ENCODE assay signal across 8 cellular contexts in the genomic region with DNA sequence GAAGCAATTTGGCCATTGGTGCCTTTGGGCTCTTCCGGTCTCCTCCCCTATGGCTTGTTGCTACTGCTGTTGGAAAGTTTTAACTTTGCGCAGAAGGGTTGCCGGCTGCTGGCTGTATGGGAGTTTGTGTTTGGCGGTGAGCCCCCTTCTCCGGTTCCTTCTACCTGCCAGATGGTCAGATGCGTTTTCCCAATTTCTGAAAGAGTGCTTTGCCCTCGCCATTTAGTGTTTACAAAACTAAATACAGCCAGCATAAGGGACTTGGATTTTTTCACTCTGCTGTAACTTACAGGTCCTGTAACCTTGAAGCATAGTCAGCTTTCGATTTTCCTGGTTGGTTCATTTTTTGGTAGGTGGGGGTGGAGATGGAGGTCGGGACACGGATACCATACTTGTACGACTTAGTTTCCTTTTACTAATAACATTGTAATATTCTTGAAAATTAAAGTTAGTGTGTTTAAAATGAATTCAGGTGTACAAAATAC. TPM values are rescaled to one million over a fixed set of nuclear protein-coding genes. Genes with fewer than 3 reads are reported as not detected.
A peak's percentile ranks its signal among the peaks of the same experiment; 100 is the strongest.
DNase-seq lines count a peak whose midpoint lies in the region; ATAC-seq and TF ChIP-seq lines count a peak whose summit lies in the region.

No MANE protein-coding gene starts in this region.

- H2BK15ac ChIP-seq in neuronal stem cell (ENCODE audit: low read length): no peak overlapping the region

- DNase-seq in COLO829 (ENCODE audit: low spot score) (peak; percentile 88), T-cell (no peak), fibroblast of lung (ENCODE audit: low read depth in 2 of 2) (peak; percentile 94), neuronal stem cell (ENCODE audit: low spot score) (no peak), NCI-H510A (lab: John Stamatoyannopoulos, UW) (no peak), midbrain (lab: John Stamatoyannopoulos, UW) (no peak)

- POLR2A ChIA-PET in T-cell (lab: Charles Lee): interaction anchor here in 1 of 2 donors (1.5 to 5.5 kb wide), 2 partner anchors 18 to 44 kb away, joined by 6 to 75 read pairs; a partner anchor contains a TSS

- H3K4me1 ChIP-seq in fibroblast of lung (ENCODE audit: control insufficient read depth, extremely low read depth, insufficient read depth, low read length) (peaks cover 3% of the 10 kb centered on the region), neuronal stem cell (ENCODE audit: control insufficient read depth in 2 of 2, insufficient read depth in 1 of 2, low read depth in 1 of 2, low read length in 2 of 2) (peaks cover 2 to 4% of the 10 kb centered on the region in 2 donors)

- H3K4me1 Mint-ChIP-seq in T-cell: peaks cover 55 to 60% (median 57%) of the 10 kb centered on the region in 3 donors

- H4K8ac ChIP-seq in neuronal stem cell (ENCODE audit: low read depth, low read length): no peak overlapping the region

- no peaks in the 10 kb centered on the region for H3K27me3 Mint-ChIP-seq in T-cell

- H2AFZ ChIP-seq in fibroblast of lung (ENCODE audit: low read length) (no peak overlapping the region), neuronal stem cell (ENCODE audit: low read length) (peak overlapping the region; percentile 74)

- H3K27ac Mint-ChIP-seq in T-cell: peak overlapping the region; percentile 99 to 100

- H2BK120ac ChIP-seq in neuronal stem cell (ENCODE audit: low read depth, low read length): no peak overlapping the region

- no peak overlapping the region for H3K4ac ChIP-seq in neuronal stem cell (ENCODE audit: low read length)

- H3K14ac ChIP-seq in neuronal stem cell (ENCODE audit: low read length): no peak overlapping the region

- no peak overlapping the region for H4K91ac ChIP-seq in neuronal stem cell (ENCODE audit: low read depth, low read length, poor library complexity)

- H3K36me3 ChIP-seq in fibroblast of lung (ENCODE audit: control insufficient read depth, insufficient read depth, low read length): no peaks in the 10 kb centered on the region
- no peaks in the 10 kb centered on the region for H3K36me3 ChIP-seq in neuronal stem cell (replicated peaks in 1 of 2; ENCODE audit: control insufficient read depth in 2 of 2, insufficient read depth in 2 of 2, low read length in 2 of 2)

- H3K27ac ChIP-seq in fibroblast of lung (ENCODE audit: insufficient read depth, low read length): peak overlapping the region; percentile 99
- H3K27ac ChIP-seq in neuronal stem cell (replicated peaks; ENCODE audit: low read length): peak overlapping the region; percentile 83

- H3K27me3 ChIP-seq in fibroblast of lung (ENCODE audit: control insufficient read depth, insufficient read depth, low read length): no peaks in the 10 kb centered on the region
- no peaks in the 10 kb centered on the region for H3K27me3 ChIP-seq in neuronal stem cell (ENCODE audit: control insufficient read depth in 3 of 3, insufficient read depth in 3 of 3, low read depth in 1 of 3, low read length in 3 of 3)

- H3K9me3 Mint-ChIP-seq in T-cell: no peaks in the 10 kb centered on the region

- H3K4me3 ChIP-seq in fibroblast of lung (replicated peaks in 1 of 4; ENCODE audit: control extremely low read depth in 1 of 4, insufficient read depth in 1 of 4, low read depth in 3 of 4, low read length in 4 of 4): peak overlapping the region; percentile 75 to 97 (median 90)
- peak overlapping the region; percentile 54 to 94 for H3K4me3 ChIP-seq in neuronal stem cell (ENCODE audit: low read length in 2 of 2)

- H3K9me3 ChIP-seq in fibroblast of lung (ENCODE audit: control insufficient read depth, insufficient read depth, low read depth, low read length) (no peaks in the 10 kb centered on the region), neuronal stem cell (replicated peaks in 1 of 2; ENCODE audit: control insufficient read depth in 2 of 2, insufficient read depth in 1 of 2, low read depth in 1 of 2, low read length in 2 of 2) (no peaks in the 10 kb centered on the region)

- CTCF ChIA-PET in T-cell (lab: Charles Lee): interaction anchor here in 1 of 2 donors (0.6 kb wide), 1 partner anchor 11 kb away, joined by 3 read pairs; no protein-coding TSS in a partner anchor

- H3K79me2 ChIP-seq in fibroblast of lung (ENCODE audit: control insufficient read depth, insufficient read depth, low read length): peaks cover 46% of the 10 kb centered on the region

- no peaks in the 10 kb centered on the region for H3K79me1 ChIP-seq in neuronal stem cell (ENCODE audit: low read depth, low read length)

- no peak overlapping the region for H2AK5ac ChIP-seq in neuronal stem cell (ENCODE audit: low read depth, low read length)

- H3K9ac ChIP-seq in fibroblast of lung (ENCODE audit: insufficient read depth, low read length): peak overlapping the region; percentile 100
- H3K9ac ChIP-seq in neuronal stem cell (ENCODE audit: low read depth, low read length, poor library complexity): peak overlapping the region; percentile 91

- TF ChIP-seq CTCF in fibroblast of lung (conservative IDR thresholded peaks at IDR 0.05 in 1 of 2, IDR thresholded peaks at IDR 0.05 in 1 of 2; ENCODE audit: low read depth in 1 of 2, low read length in 2 of 2): no peak

- peak overlapping the region; percentile 74 for H3K4me2 ChIP-seq in fibroblast of lung (ENCODE audit: extremely low read depth, insufficient read depth, low read length)
- peak overlapping the region; percentile 71 for H3K4me2 ChIP-seq in neuronal stem cell (ENCODE audit: insufficient read depth, low read length, poor library complexity, severe bottlenecking)

- H3K23ac ChIP-seq in neuronal stem cell (ENCODE audit: low read depth, low read length, poor library complexity): no peak overlapping the region

- no peaks in the 10 kb centered on the region for H4K20me1 ChIP-seq in fibroblast of lung (ENCODE audit: control insufficient read depth, extremely low read depth, insufficient read depth, low read length)

- no peak overlapping the region for H2BK12ac ChIP-seq in neuronal stem cell (ENCODE audit: low read length)

- ATAC-seq in GM19372 (IDR thresholded peaks at IDR 0.05; ENCODE audit: low read depth, unreplicated experiment) (peak; percentile 27), HG03432 (IDR thresholded peaks at IDR 0.05; ENCODE audit: unreplicated experiment) (peak; percentile 37), T-cell (replicated peaks in 1 of 4) (peak in 2 of 4 experiments; percentile 66 to 67)

- peak overlapping the region; percentile 77 for H2BK5ac ChIP-seq in neuronal stem cell (ENCODE audit: low read length)

- peak overlapping the region; percentile 96 to 100 (median 99) for H3K4me3 Mint-ChIP-seq in T-cell

- WGBS in neuronal stem cell (ENCODE audit: extremely low coverage in 2 of 2, insufficient read length in 2 of 2, insufficient replicate concordance in 1 of 2), 2 donors: no CpG with 5 or more reads among the region's 11 CpGs

- H3K36me3 Mint-ChIP-seq in T-cell: no peaks in the 10 kb centered on the region

- H3K18ac ChIP-seq in neuronal stem cell (ENCODE audit: low read length): peak overlapping the region; percentile 84

RNA-seq across cellular contexts. Expression of a gene that starts 0.6 kb away (rescaled TPM):
- 10 to 100 TPM; 27.3 to 51.4 (median 28.0) TPM for total RNA-seq in T-cell
- total RNA-seq in fibroblast of lung: 38.8 and 41.9 TPM in 2 replicates
- polyA plus RNA-seq in fibroblast of lung: 9.8 and 11.6 TPM in 2 replicates
- polyA plus RNA-seq in fibroblast of lung (2012): 23.9 and 28.0 TPM in 2 replicates
- polyA minus RNA-seq in fibroblast of lung (ENCODE audit: low replicate concordance): 2.2 and 7.8 TPM in 2 replicates
- 7.1 TPM for polyA plus RNA-seq in neuronal stem cell (2013, experiment 1 of 2)
- polyA plus RNA-seq in neuronal stem cell (2013, experiment 2 of 2): 6.7 TPM

RNA-seq across cellular contexts. Expression of a gene that starts 19.1 kb away (rescaled TPM):
- total RNA-seq in T-cell: 100 to 1,000 TPM; 468 to 579 (median 497) TPM
- total RNA-seq in fibroblast of lung: 152 and 195 TPM in 2 replicates
- polyA plus RNA-seq in fibroblast of lung: 425 and 509 TPM in 2 replicates
- polyA plus RNA-seq in fibroblast of lung (2012): 163 and 191 TPM in 2 replicates
- 120 and 143 TPM in 2 replicates for polyA minus RNA-seq in fibroblast of lung (ENCODE audit: low replicate concordance)
- 176 TPM for polyA plus RNA-seq in neuronal stem cell (2013, experiment 1 of 2)
- 171 TPM for polyA plus RNA-seq in neuronal stem cell (2013, experiment 2 of 2)

RNA-seq across cellular contexts. Expression of a gene that starts 45.7 kb away (rescaled TPM):
- total RNA-seq in T-cell: 100 to 1,000 TPM; 125 to 164 (median 130) TPM
- total RNA-seq in fibroblast of lung: 198 and 214 TPM in 2 replicates
- polyA plus RNA-seq in fibroblast of lung: 175 and 258 TPM in 2 replicates
- polyA plus RNA-seq in fibroblast of lung (2012): 159 and 258 TPM in 2 replicates
- polyA minus RNA-seq in fibroblast of lung (ENCODE audit: low replicate concordance): 74.5 and 119 TPM in 2 replicates
- polyA plus RNA-seq in neuronal stem cell (2013, experiment 1 of 2): 275 TPM
- polyA plus RNA-seq in neuronal stem cell (2013, experiment 2 of 2): 271 TPM

RNA-seq across cellular contexts. Expression of a gene that starts 46.2 kb away (rescaled TPM):
- 10 to 100 TPM; 49.9 to 72.7 (median 55.1) TPM for total RNA-seq in T-cell
- 87.0 and 92.2 TPM in 2 replicates for total RNA-seq in fibroblast of lung
- polyA plus RNA-seq in fibroblast of lung: 147 and 240 TPM in 2 replicates
- polyA plus RNA-seq in fibroblast of lung (2012): 176 and 219 TPM in 2 replicates
- polyA minus RNA-seq in fibroblast of lung (ENCODE audit: low replicate concordance): 0.82 TPM in 1 of 2 replicates, not detected in the other
- 302 TPM for polyA plus RNA-seq in neuronal stem cell (2013, experiment 1 of 2)
- 297 TPM for polyA plus RNA-seq in neuronal stem cell (2013, experiment 2 of 2)

Comparison
In these comparisons a context has a peak if more than half of its experiments do, and no peak if none do; other contexts are left out.
1. DNase-seq: peak in COLO829 (single experiment) and fibroblast of lung (2 of 2); none in T-cell (0 of 34), neuronal stem cell (single experiment), NCI-H510A (single experiment) and midbrain (single experiment).